In genomic region chr17:64345691-64346376, GRCh38 we compare ENCODE assay signal across 2 cellular contexts.
A peak's percentile ranks its signal among the peaks of the same experiment; 100 is the strongest.
TF ChIP-seq lines count a peak whose summit lies in the region.

No MANE protein-coding gene starts in this region.

TF ChIP-seq in liver, 16 proteins besides CTCF, POLR2A, EP300 and RAD21:
- peak; percentile 61 for TF ChIP-seq NR2F2 (IDR thresholded peaks at IDR 0.05)
- TF ChIP-seq RXRA (IDR thresholded peaks at IDR 0.05): no peak

TF ChIP-seq in HepG2, 621 proteins besides CTCF, POLR2A, EP300 and RAD21:
- TF ChIP-seq ZNF776 (CRISPR knock-in tag; IDR thresholded peaks at IDR 0.05) (no peak), CREM (IDR thresholded peaks at IDR 0.05) (no peak), CREM (CRISPR knock-in tag; IDR thresholded peaks at IDR 0.05) (no peak), NFKBIZ (CRISPR knock-in tag; IDR thresholded peaks at IDR 0.05) (no peak), MEIS2 (CRISPR knock-in tag; IDR thresholded peaks at IDR 0.05) (no peak), ZNF724P (CRISPR knock-in tag; IDR thresholded peaks at IDR 0.05; ENCODE audit: borderline replicate concordance) (no peak), HOXA7 (CRISPR knock-in tag; IDR thresholded peaks at IDR 0.05) (no peak), ARID4A (CRISPR knock-in tag; IDR thresholded peaks at IDR 0.05; ENCODE audit: borderline replicate concordance) (no peak), PBX2 (CRISPR knock-in tag; IDR thresholded peaks at IDR 0.05) (no peak), ZNF576 (CRISPR knock-in tag; IDR thresholded peaks at IDR 0.05) (no peak), ZBTB7B (CRISPR knock-in tag; IDR thresholded peaks at IDR 0.05) (no peak), SAP130 (CRISPR knock-in tag; IDR thresholded peaks at IDR 0.05; ENCODE audit: low read depth) (no peak), ZNF652 (CRISPR knock-in tag; IDR thresholded peaks at IDR 0.05; ENCODE audit: borderline replicate concordance, low read depth) (no peak), TCF7 (IDR thresholded peaks at IDR 0.05; ENCODE audit: low read depth) (no peak)
